19 cellular contexts compared by ENCODE assay signal in genomic region chr7:24158976-24159375, GRCh38.
DNase-seq lines count a peak whose midpoint lies in the region; ATAC-seq and TF ChIP-seq lines count a peak whose summit lies in the region.
"Had no signal": no experiment of that assay in that cellular context is flagged by ENCODE, and none has a peak within 500 bp of the region (broad histone marks: within the 10 kb centered on the region; RNA-seq: fewer than 3 reads in every experiment).

No MANE protein-coding gene starts in this region.

- no peak for ATAC-seq in HG03571 (IDR thresholded peaks at IDR 0.05; ENCODE audit: unreplicated experiment)
- no peak for ATAC-seq in heart right ventricle
- ATAC-seq: A549, HepG2, Panc1 had no signal

- H3K9me3 Mint-ChIP-seq in activated T-helper 1 cell treated with anti-CD3 and anti-CD28 coated beads, Interleukin-12 subunit alpha, Interleukin-12 subunit beta, Interleukin-2, Interleukin-4 antibody, amounts not matched to agents 30 ng/mL and 10 ng/mL and 1 ng/mL, durations not matched to agents 14 hours and 24 hours and 36 hours = no peaks in the 10 kb centered on the region

- no peaks in the 10 kb centered on the region for H3K4me1 Mint-ChIP-seq in activated T-helper 1 cell treated with anti-CD3 and anti-CD28 coated beads, Interleukin-12 subunit alpha, Interleukin-12 subunit beta, Interleukin-2, Interleukin-4 antibody, amounts not matched to agents 30 ng/mL and 10 ng/mL and 1 ng/mL, durations not matched to agents 14 hours and 24 hours and 36 hours (ENCODE audit: low read depth)
- H3K4me1 Mint-ChIP-seq: CD14-positive monocyte had no signal

- H3K9me3 ChIP-seq in MG63 (no peaks in the 10 kb centered on the region), esophagus muscularis mucosa (no peaks in the 10 kb centered on the region), heart right ventricle (no peaks in the 10 kb centered on the region)
- H3K9me3 ChIP-seq: A549 had no signal

- in situ Hi-C loops in ACHN (cut with HindIII; ENCODE audit: low pct_ligation_motif_present, low pct_unique_long_range_greater_than_20kb, low sequenced_read_pairs) = no loop called here

- no peaks in the 10 kb centered on the region for H3K4me1 ChIP-seq in esophagus muscularis mucosa
- no peaks in the 10 kb centered on the region for H3K4me1 ChIP-seq in heart right ventricle
- H3K4me1 ChIP-seq: A549 had no signal

- H3K36me3 ChIP-seq in MG63 = no peaks in the 10 kb centered on the region
- no peaks in the 10 kb centered on the region for H3K36me3 ChIP-seq in esophagus muscularis mucosa
- no peaks in the 10 kb centered on the region for H3K36me3 ChIP-seq in heart right ventricle

- no peak for TF ChIP-seq POLR2A in esophagus muscularis mucosa (IDR thresholded peaks at IDR 0.05; ENCODE audit: low read depth)

- H3K4me3 ChIP-seq in MG63 (no peak overlapping the region), esophagus muscularis mucosa (no peak overlapping the region), heart right ventricle (no peak overlapping the region)
- H3K4me3 ChIP-seq: A549 had no signal

- H3K27ac ChIP-seq in esophagus muscularis mucosa (replicated peaks in 1 of 4) (no peak overlapping the region), heart right ventricle (no peak overlapping the region)
- H3K27ac ChIP-seq: A549 had no signal

- TF ChIP-seq CTCF in esophagus muscularis mucosa (IDR thresholded peaks at IDR 0.05) (no peak), heart right ventricle (IDR thresholded peaks at IDR 0.05) (no peak)

- TF ChIP-seq EP300 in esophagus muscularis mucosa (IDR thresholded peaks at IDR 0.05) = no peak

- peaks cover 1% of the 10 kb centered on the region for H3K27me3 Mint-ChIP-seq in activated T-helper 1 cell treated with anti-CD3 and anti-CD28 coated beads, Interleukin-12 subunit alpha, Interleukin-12 subunit beta, Interleukin-2, Interleukin-4 antibody, amounts not matched to agents 30 ng/mL and 10 ng/mL and 1 ng/mL, durations not matched to agents 14 hours and 24 hours and 36 hours (ENCODE audit: insufficient read depth)

- intact Hi-C loops in esophagus muscularis mucosa (cut with DNase I) (no loop called here), heart right ventricle (cut with DNase I) (no loop called here)
- intact Hi-C loops in activated T-helper 1 cell treated with anti-CD3 and anti-CD28 coated beads, Interleukin-12 subunit alpha, Interleukin-12 subunit beta, Interleukin-2, Interleukin-4 antibody, amounts not matched to agents 30 ng/mL and 10 ng/mL and 1 ng/mL, durations not matched to agents 14 hours and 24 hours and 36 hours (cut with micrococcal nuclease) = no loop called here

- no peak overlapping the region for H3K27ac Mint-ChIP-seq in activated T-helper 1 cell treated with anti-CD3 and anti-CD28 coated beads, Interleukin-12 subunit alpha, Interleukin-12 subunit beta, Interleukin-2, Interleukin-4 antibody, amounts not matched to agents 30 ng/mL and 10 ng/mL and 1 ng/mL, durations not matched to agents 14 hours and 24 hours and 36 hours
- H3K27ac Mint-ChIP-seq: CD14-positive monocyte had no signal

- no peak overlapping the region for H3K4me3 Mint-ChIP-seq in activated T-helper 1 cell treated with anti-CD3 and anti-CD28 coated beads, Interleukin-12 subunit alpha, Interleukin-12 subunit beta, Interleukin-2, Interleukin-4 antibody, amounts not matched to agents 30 ng/mL and 10 ng/mL and 1 ng/mL, durations not matched to agents 14 hours and 24 hours and 36 hours
- H3K4me3 Mint-ChIP-seq: CD14-positive monocyte had no signal

- no peaks in the 10 kb centered on the region for H3K27me3 ChIP-seq in MG63
- H3K27me3 ChIP-seq in esophagus muscularis mucosa = no peaks in the 10 kb centered on the region
- H3K27me3 ChIP-seq in heart right ventricle = no peaks in the 10 kb centered on the region

- no peaks in the 10 kb centered on the region for H3K36me3 Mint-ChIP-seq in activated T-helper 1 cell treated with anti-CD3 and anti-CD28 coated beads, Interleukin-12 subunit alpha, Interleukin-12 subunit beta, Interleukin-2, Interleukin-4 antibody, amounts not matched to agents 30 ng/mL and 10 ng/mL and 1 ng/mL, durations not matched to agents 14 hours and 24 hours and 36 hours (ENCODE audit: low read depth)
- H3K36me3 Mint-ChIP-seq: CD14-positive monocyte had no signal

- DNase-seq in A172 (ENCODE audit: low spot score) (peak; percentile 74), DMS 273 (lab: John Stamatoyannopoulos, UW; ENCODE audit: unreplicated experiment) (peak; percentile 85), MG63 (peak; percentile 75), esophagus muscularis mucosa (ENCODE audit: extremely low spot score) (peak; percentile 12), ACHN (no peak), heart right ventricle (no peak)
- no peak for DNase-seq in activated T-helper 1 cell treated with anti-CD3 and anti-CD28 coated beads, Interleukin-12 subunit alpha, Interleukin-12 subunit beta, Interleukin-2, Interleukin-4 antibody, amounts not matched to agents 30 ng/mL and 10 ng/mL and 1 ng/mL, durations not matched to agents 14 hours and 24 hours and 36 hours (ENCODE audit: low spot score)
- DNase-seq: DND-41, GF-D8, KBM-7, MV-4-11, NCI-H2029, NCI-H345, SW 1271 had no signal

- WGBS in esophagus muscularis mucosa = 87% methylated on average over 6 of the region's 6 CpGs
- 81 to 85% methylated on average over 6 of the region's 6 CpGs for WGBS in heart right ventricle, 2 donors

Comparison
In these comparisons a context has a peak if more than half of its experiments do, and no peak if none do; other contexts are left out.
1. DNase-seq: peak in A172 (single experiment), DMS 273 (single experiment), MG63 (single experiment) and esophagus muscularis mucosa (single experiment); none in ACHN (single experiment), activated T-helper 1 cell treated with anti-CD3 and anti-CD28 coated beads, Interleukin-12 subunit alpha, Interleukin-12 subunit beta, Interleukin-2, Interleukin-4 antibody, amounts not matched to agents 30 ng/mL and 10 ng/mL and 1 ng/mL, durations not matched to agents 14 hours and 24 hours and 36 hours (single experiment) and heart right ventricle (0 of 2).